In the genomic region with DNA sequence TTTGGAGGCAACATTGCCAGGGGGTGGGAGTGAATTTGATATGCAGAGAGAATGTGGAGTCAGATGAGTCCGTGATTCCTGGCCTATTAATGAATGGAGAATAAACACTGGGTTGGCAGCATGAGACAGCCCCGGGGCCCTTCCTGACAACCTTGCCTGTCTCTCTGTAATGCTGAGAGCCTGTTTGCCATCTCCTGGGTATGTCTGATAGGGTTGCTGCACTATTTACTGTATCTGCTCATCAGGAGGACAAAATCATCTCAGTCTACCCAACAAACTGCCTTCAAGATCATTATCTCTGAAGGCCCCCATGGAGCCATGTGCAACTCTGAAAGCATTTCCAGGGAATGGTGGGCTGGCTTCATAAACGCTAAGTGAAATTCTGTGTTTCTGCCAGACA, we compare ENCODE assay signal across 1 cellular context.
TF ChIP-seq lines count a peak whose summit lies in the region.

No MANE protein-coding gene starts in this region.

TF ChIP-seq in GM23338, 12 proteins besides CTCF, POLR2A, EP300 and RAD21:
- TF ChIP-seq, protein P1, sequence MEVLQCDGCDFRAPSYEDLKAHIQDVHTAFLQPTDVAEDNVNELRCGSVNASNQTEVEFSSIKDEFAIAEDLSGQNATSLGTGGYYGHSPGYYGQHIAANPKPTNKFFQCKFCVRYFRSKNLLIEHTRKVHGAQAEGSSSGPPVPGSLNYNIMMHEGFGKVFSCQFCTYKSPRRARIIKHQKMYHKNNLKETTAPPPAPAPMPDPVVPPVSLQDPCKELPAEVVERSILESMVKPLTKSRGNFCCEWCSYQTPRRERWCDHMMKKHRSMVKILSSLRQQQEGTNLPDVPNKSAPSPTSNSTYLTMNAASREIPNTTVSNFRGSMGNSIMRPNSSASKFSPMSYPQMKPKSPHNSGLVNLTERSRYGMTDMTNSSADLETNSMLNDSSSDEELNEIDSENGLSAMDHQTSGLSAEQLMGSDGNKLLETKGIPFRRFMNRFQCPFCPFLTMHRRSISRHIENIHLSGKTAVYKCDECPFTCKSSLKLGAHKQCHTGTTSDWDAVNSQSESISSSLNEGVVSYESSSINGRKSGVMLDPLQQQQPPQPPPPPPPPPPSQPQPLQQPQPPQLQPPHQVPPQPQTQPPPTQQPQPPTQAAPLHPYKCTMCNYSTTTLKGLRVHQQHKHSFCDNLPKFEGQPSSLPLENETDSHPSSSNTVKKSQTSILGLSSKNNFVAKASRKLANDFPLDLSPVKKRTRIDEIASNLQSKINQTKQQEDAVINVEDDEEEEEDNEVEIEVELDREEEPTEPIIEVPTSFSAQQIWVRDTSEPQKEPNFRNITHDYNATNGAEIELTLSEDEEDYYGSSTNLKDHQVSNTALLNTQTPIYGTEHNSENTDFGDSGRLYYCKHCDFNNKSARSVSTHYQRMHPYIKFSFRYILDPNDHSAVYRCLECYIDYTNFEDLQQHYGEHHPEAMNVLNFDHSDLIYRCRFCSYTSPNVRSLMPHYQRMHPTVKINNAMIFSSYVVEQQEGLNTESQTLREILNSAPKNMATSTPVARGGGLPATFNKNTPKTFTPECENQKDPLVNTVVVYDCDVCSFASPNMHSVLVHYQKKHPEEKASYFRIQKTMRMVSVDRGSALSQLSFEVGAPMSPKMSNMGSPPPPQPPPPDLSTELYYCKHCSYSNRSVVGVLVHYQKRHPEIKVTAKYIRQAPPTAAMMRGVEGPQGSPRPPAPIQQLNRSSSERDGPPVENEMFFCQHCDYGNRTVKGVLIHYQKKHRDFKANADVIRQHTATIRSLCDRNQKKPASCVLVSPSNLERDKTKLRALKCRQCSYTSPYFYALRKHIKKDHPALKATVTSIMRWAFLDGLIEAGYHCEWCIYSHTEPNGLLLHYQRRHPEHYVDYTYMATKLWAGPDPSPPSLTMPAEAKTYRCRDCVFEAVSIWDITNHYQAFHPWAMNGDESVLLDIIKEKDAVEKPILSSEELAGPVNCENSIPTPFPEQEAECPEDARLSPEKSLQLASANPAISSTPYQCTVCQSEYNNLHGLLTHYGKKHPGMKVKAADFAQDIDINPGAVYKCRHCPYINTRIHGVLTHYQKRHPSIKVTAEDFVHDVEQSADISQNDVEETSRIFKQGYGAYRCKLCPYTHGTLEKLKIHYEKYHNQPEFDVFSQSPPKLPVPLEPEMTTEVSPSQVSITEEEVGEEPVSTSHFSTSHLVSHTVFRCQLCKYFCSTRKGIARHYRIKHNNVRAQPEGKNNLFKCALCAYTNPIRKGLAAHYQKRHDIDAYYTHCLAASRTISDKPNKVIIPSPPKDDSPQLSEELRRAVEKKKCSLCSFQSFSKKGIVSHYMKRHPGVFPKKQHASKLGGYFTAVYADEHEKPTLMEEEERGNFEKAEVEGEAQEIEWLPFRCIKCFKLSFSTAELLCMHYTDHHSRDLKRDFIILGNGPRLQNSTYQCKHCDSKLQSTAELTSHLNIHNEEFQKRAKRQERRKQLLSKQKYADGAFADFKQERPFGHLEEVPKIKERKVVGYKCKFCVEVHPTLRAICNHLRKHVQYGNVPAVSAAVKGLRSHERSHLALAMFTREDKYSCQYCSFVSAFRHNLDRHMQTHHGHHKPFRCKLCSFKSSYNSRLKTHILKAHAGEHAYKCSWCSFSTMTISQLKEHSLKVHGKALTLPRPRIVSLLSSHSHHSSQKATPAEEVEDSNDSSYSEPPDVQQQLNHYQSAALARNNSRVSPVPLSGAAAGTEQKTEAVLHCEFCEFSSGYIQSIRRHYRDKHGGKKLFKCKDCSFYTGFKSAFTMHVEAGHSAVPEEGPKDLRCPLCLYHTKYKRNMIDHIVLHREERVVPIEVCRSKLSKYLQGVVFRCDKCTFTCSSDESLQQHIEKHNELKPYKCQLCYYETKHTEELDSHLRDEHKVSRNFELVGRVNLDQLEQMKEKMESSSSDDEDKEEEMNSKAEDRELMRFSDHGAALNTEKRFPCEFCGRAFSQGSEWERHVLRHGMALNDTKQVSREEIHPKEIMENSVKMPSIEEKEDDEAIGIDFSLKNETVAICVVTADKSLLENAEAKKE (CRISPR knock-in tag; IDR thresholded peaks at IDR 0.05), result no peak
- no peak for TF ChIP-seq STAT1 (IDR thresholded peaks at IDR 0.05; ENCODE audit: unreplicated experiment)
- no peak for TF ChIP-seq POLR2AphosphoS5 (IDR thresholded peaks at IDR 0.05; ENCODE audit: low read depth)
- TF ChIP-seq EZH2phosphoT487 (IDR thresholded peaks at IDR 0.05; ENCODE audit: unreplicated experiment), result no peak
- TF ChIP-seq JUNB (IDR thresholded peaks at IDR 0.05; ENCODE audit: unreplicated experiment), result no peak
- TF ChIP-seq, protein P2, sequence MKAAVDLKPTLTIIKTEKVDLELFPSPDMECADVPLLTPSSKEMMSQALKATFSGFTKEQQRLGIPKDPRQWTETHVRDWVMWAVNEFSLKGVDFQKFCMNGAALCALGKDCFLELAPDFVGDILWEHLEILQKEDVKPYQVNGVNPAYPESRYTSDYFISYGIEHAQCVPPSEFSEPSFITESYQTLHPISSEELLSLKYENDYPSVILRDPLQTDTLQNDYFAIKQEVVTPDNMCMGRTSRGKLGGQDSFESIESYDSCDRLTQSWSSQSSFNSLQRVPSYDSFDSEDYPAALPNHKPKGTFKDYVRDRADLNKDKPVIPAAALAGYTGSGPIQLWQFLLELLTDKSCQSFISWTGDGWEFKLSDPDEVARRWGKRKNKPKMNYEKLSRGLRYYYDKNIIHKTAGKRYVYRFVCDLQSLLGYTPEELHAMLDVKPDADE (IDR thresholded peaks at IDR 0.05), result no peak
- no peak for TF ChIP-seq CREB1 (CRISPR knock-in tag; IDR thresholded peaks at IDR 0.05; ENCODE audit: low read depth)
- TF ChIP-seq, protein P3, sequence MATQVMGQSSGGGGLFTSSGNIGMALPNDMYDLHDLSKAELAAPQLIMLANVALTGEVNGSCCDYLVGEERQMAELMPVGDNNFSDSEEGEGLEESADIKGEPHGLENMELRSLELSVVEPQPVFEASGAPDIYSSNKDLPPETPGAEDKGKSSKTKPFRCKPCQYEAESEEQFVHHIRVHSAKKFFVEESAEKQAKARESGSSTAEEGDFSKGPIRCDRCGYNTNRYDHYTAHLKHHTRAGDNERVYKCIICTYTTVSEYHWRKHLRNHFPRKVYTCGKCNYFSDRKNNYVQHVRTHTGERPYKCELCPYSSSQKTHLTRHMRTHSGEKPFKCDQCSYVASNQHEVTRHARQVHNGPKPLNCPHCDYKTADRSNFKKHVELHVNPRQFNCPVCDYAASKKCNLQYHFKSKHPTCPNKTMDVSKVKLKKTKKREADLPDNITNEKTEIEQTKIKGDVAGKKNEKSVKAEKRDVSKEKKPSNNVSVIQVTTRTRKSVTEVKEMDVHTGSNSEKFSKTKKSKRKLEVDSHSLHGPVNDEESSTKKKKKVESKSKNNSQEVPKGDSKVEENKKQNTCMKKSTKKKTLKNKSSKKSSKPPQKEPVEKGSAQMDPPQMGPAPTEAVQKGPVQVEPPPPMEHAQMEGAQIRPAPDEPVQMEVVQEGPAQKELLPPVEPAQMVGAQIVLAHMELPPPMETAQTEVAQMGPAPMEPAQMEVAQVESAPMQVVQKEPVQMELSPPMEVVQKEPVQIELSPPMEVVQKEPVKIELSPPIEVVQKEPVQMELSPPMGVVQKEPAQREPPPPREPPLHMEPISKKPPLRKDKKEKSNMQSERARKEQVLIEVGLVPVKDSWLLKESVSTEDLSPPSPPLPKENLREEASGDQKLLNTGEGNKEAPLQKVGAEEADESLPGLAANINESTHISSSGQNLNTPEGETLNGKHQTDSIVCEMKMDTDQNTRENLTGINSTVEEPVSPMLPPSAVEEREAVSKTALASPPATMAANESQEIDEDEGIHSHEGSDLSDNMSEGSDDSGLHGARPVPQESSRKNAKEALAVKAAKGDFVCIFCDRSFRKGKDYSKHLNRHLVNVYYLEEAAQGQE (IDR thresholded peaks at IDR 0.05; ENCODE audit: unreplicated experiment), result no peak
- no peak for TF ChIP-seq ZNF114 (CRISPR knock-in tag; IDR thresholded peaks at IDR 0.05)
